Comparison of ENCODE assay signal across 9 cellular contexts in the genomic region with DNA sequence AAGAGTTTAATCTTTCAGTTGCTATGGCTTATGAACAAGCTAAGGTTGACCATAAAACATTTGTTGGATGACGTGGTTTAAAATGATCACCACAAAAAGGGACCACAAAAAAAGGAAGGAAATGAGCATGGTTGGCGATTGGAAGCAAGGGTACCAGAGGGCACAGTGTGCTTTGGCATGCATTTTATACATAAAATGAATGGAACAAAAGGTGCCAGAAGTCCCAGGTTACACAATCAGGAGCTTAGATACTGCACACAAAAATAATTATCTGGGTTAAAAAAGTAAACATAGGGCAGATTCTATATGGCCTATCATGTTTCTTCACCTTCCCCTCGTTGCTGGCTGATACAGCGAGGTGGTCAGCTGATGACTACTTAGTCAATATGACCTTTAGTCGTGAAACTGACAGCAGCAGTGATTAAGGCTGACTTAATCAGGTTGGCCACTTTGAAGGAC. TPM values are rescaled to one million over a fixed set of nuclear protein-coding genes. Genes with fewer than 3 reads are reported as not detected.
A peak's percentile ranks its signal among the peaks of the same experiment; 100 is the strongest.
DNase-seq lines count a peak whose midpoint lies in the region; ATAC-seq, FAIRE-seq and TF ChIP-seq lines count a peak whose summit lies in the region.
"Had no signal": no experiment of that assay in that cellular context is flagged by ENCODE, and none has a peak within 500 bp of the region (broad histone marks: within the 10 kb centered on the region; RNA-seq: fewer than 3 reads in every experiment).

No MANE protein-coding gene starts in this region.

- TF ChIP-seq CTCF in GM13976 (IDR thresholded peaks at IDR 0.05; ENCODE audit: borderline replicate concordance, control extremely low read depth, extremely low read depth, insufficient read depth, missing control alignments): no peak

- H3K4me3 Mint-ChIP-seq in naive thymus-derived CD4-positive, alpha-beta T cell: no peak overlapping the region

- no peak overlapping the region for H3K4me3 ChIP-seq in Jurkat, Clone E6-1 (ENCODE audit: low read length)
- H3K4me3 ChIP-seq in naive thymus-derived CD4-positive, alpha-beta T cell (ENCODE audit: low read length): no peak overlapping the region

- no peaks in the 10 kb centered on the region for H3K9me3 Mint-ChIP-seq in naive thymus-derived CD4-positive, alpha-beta T cell

- CTCF ChIA-PET in naive thymus-derived CD4-positive, alpha-beta T cell (lab: Charles Lee): no interaction called here

- no peak overlapping the region for H3K27ac ChIP-seq in naive thymus-derived CD4-positive, alpha-beta T cell (ENCODE audit: low read depth, low read length)

- no peaks in the 10 kb centered on the region for H3K27me3 ChIP-seq in naive thymus-derived CD4-positive, alpha-beta T cell (ENCODE audit: control insufficient read depth in 2 of 2, insufficient read depth in 2 of 2, low read length in 2 of 2)

- ATAC-seq in naive thymus-derived CD4-positive, alpha-beta T cell: peak; percentile 65
- ATAC-seq in GM19023 (IDR thresholded peaks at IDR 0.05; ENCODE audit: unreplicated experiment): no peak
- ATAC-seq in HG02970 (IDR thresholded peaks at IDR 0.05; ENCODE audit: low FRiP score, unreplicated experiment): no peak

- peaks cover 0 to 36% (median 6%) of the 10 kb centered on the region in 3 experiments for H3K36me3 ChIP-seq in naive thymus-derived CD4-positive, alpha-beta T cell (ENCODE audit: control insufficient read depth in 2 of 3, insufficient read depth in 3 of 3, low read length in 3 of 3)

- peaks cover 3 to 18% (median 14%) of the 10 kb centered on the region in 7 donors for H3K4me1 Mint-ChIP-seq in naive thymus-derived CD4-positive, alpha-beta T cell

- peaks cover 8 to 51% (median 32%) of the 10 kb centered on the region in 5 donors for H3K36me3 Mint-ChIP-seq in naive thymus-derived CD4-positive, alpha-beta T cell

- intact Hi-C loops in naive thymus-derived CD4-positive, alpha-beta T cell (cut with micrococcal nuclease): no loop called here

- H3K27me3 Mint-ChIP-seq in naive thymus-derived CD4-positive, alpha-beta T cell: no peaks in the 10 kb centered on the region

- no peak for FAIRE-seq in frontal cortex (lab: Jason Lieb, UNC)
- FAIRE-seq: endometrium had no signal

- no peaks in the 10 kb centered on the region for H3K9me3 ChIP-seq in naive thymus-derived CD4-positive, alpha-beta T cell (ENCODE audit: control insufficient read depth in 2 of 3, low read length in 3 of 3)

- peak overlapping the region in 5 of 9 donors; percentile 2 to 65 (median 32) for H3K27ac Mint-ChIP-seq in naive thymus-derived CD4-positive, alpha-beta T cell

- POLR2A ChIA-PET in naive thymus-derived CD4-positive, alpha-beta T cell (lab: Charles Lee): no interaction called here

- peak; percentile 17 for DNase-seq in GM13976 (ENCODE audit: low spot score)
- peak; percentile 23 for DNase-seq in Jurkat, Clone E6-1 (ENCODE audit: low read depth, low spot score)
- DNase-seq in astrocyte of the hippocampus (ENCODE audit: low read depth, low spot score): peak; percentile 80
- DNase-seq in naive thymus-derived CD4-positive, alpha-beta T cell: no peak
- DNase-seq in frontal cortex (ENCODE audit: low spot score in 2 of 2): no peak
- no peak for DNase-seq in stimulated activated CD4-positive, alpha-beta T cell treated with anti-CD3 and anti-CD28 coated beads, Interleukin-4, amount 100 ng/mL, for 4 hours

- in situ Hi-C loops in GM13976 (cut with MboI; ENCODE audit: low sequenced_read_pairs, unreplicated experiment): no loop called here

- H3K4me1 ChIP-seq in naive thymus-derived CD4-positive, alpha-beta T cell (ENCODE audit: control insufficient read depth in 2 of 2, insufficient read depth in 2 of 2, low read length in 2 of 2): no peaks in the 10 kb centered on the region

RNA-seq across cellular contexts. Expression of a gene that starts 50.7 kb away (rescaled TPM):
- 71.3 TPM for polyA plus RNA-seq in Jurkat, Clone E6-1 (2012; ENCODE audit: insufficient read depth, insufficient read length)
- total RNA-seq in naive thymus-derived CD4-positive, alpha-beta T cell: 10 to 100 TPM; 40.1 to 66.2 (median 45.6) TPM
- polyA plus RNA-seq in naive thymus-derived CD4-positive, alpha-beta T cell: 10 to 100 TPM; 39.7 to 72.4 TPM
- total RNA-seq in frontal cortex: 84.8 TPM

RNA-seq across cellular contexts. Expression of a gene that starts 58.8 kb away (rescaled TPM):
- polyA plus RNA-seq in Jurkat, Clone E6-1 (2012; ENCODE audit: insufficient read depth, insufficient read length): not detected
- total RNA-seq in naive thymus-derived CD4-positive, alpha-beta T cell: under 1 TPM in 1 of 5 experiments, not detected in 4; 0.34 TPM
- not detected for polyA plus RNA-seq in naive thymus-derived CD4-positive, alpha-beta T cell
- 6.1 TPM for total RNA-seq in frontal cortex

Comparison
In these comparisons a context has a peak if more than half of its experiments do, and no peak if none do; other contexts are left out.
1. DNase-seq: peak in GM13976 (single experiment), Jurkat, Clone E6-1 (single experiment) and astrocyte of the hippocampus (single experiment); none in naive thymus-derived CD4-positive, alpha-beta T cell (0 of 9), frontal cortex (0 of 2) and stimulated activated CD4-positive, alpha-beta T cell treated with anti-CD3 and anti-CD28 coated beads, Interleukin-4, amount 100 ng/mL, for 4 hours (0 of 2).